ENCODE assay signal across 14 cellular contexts in genomic region chr11:72617080-72617744, GRCh38.
DNase-seq lines count a peak whose midpoint lies in the region; ATAC-seq lines count a peak whose summit lies in the region.
"Had no signal": no experiment of that assay in that cellular context is flagged by ENCODE, and none has a peak within 500 bp of the region (broad histone marks: within the 10 kb centered on the region; RNA-seq: fewer than 3 reads in every experiment).

No MANE protein-coding gene starts in this region.

- peak overlapping the region; percentile 47 for H3K27ac ChIP-seq in cingulate gyrus (ENCODE audit: low read depth, low read length)
- H3K27ac ChIP-seq in substantia nigra (ENCODE audit: low read depth, low read length, poor library complexity, severe bottlenecking): peak overlapping the region; percentile 50
- H3K27ac ChIP-seq: foreskin keratinocyte had no signal

- peak; percentile 56 for DNase-seq in NCI-H1694 (lab: John Stamatoyannopoulos, UW)
- peak; percentile 44 for DNase-seq in medulla oblongata (ENCODE audit: extremely low spot score)
- peak in 11 of 49 donors; percentile 8 to 44 (median 23) for DNase-seq in substantia nigra (lab: John Stamatoyannopoulos, UW)
- DNase-seq in activated CD4-positive, alpha-beta T cell treated with anti-CD3 and anti-CD28 coated beads for 1 hour: no peak
- no peak for DNase-seq in NCI-H510A (lab: John Stamatoyannopoulos, UW)
- DNase-seq: activated CD4-positive, alpha-beta T cell treated with anti-CD3 and anti-CD28 coated beads, Interleukin-2, amount 10 ng/mL, durations not matched to agents 24 days and 14 days; activated naive CD8-positive, alpha-beta T cell treated with anti-CD3 and anti-CD28 coated beads, Interleukin-2, amount 50 U/mL, for 24 hours; DMS153; foreskin keratinocyte; naive B cell; NCI-H1092 treated with DMSO at 0.1 percent for 48 hours had no signal

- ATAC-seq in HG02973 (IDR thresholded peaks at IDR 0.05; ENCODE audit: unreplicated experiment) (no peak), HG03108 (IDR thresholded peaks at IDR 0.05; ENCODE audit: unreplicated experiment) (no peak)
- ATAC-seq: activated naive CD8-positive, alpha-beta T cell treated with anti-CD3 and anti-CD28 coated beads, Interleukin-2, amount 50 U/mL, for 24 hours; foreskin keratinocyte had no signal

Comparison
In these comparisons a context has a peak if more than half of its experiments do, and no peak if none do; other contexts are left out.
1. DNase-seq: peak in NCI-H1694 (single experiment) and medulla oblongata (single experiment); none in activated CD4-positive, alpha-beta T cell treated with anti-CD3 and anti-CD28 coated beads for 1 hour (single experiment) and NCI-H510A (single experiment).